In genomic region chr19:13881231-13881691, GRCh38 we compare ENCODE assay signal across 8 cellular contexts. TPM values are rescaled to one million over a fixed set of nuclear protein-coding genes. Genes with fewer than 3 reads are reported as not detected.
A peak's percentile ranks its signal among the peaks of the same experiment; 100 is the strongest.
DNase-seq lines count a peak whose midpoint lies in the region; TF ChIP-seq lines count a peak whose summit lies in the region.

No MANE protein-coding gene starts in this region.

- H3K36me3 ChIP-seq in adrenal gland (replicated peaks in 1 of 2) = no peaks in the 10 kb centered on the region

- H3K27ac ChIP-seq in adrenal gland = peak overlapping the region in 2 of 5 donors; percentile 54 to 72

- no peaks in the 10 kb centered on the region for H3K9me3 ChIP-seq in adrenal gland (replicated peaks in 1 of 3)

- peak; percentile 55 for DNase-seq in NCI-H82 (lab: John Stamatoyannopoulos, UW)
- DNase-seq in NCI-H82 treated with DMSO at 0.1 percent for 48 hours (lab: John Stamatoyannopoulos, UW; ENCODE audit: unreplicated experiment) = no peak
- DNase-seq in T-helper 2 cell treated with Interferon-gamma antibody and Interleukin-4, amounts not matched to agents 5 μg/mL and 100 μg/mL, for 36 hours (ENCODE audit: low spot score) = peak; percentile 44
- no peak for DNase-seq in glutamatergic neuron
- DNase-seq in T1000 (lab: John Stamatoyannopoulos, UW) = no peak
- no peak for DNase-seq in NCI-H526 (lab: John Stamatoyannopoulos, UW)
- DNase-seq in adrenal gland = no peak

- intact Hi-C loops in adrenal gland (cut with DNase I) = loop anchor here (5.0 to 10.0 kb wide), 3 partner anchors 164 to 191 kb away; partner anchors contain the start of gene MISP3 (in 1 of the 2)

- peak overlapping the region; percentile 73 for H3K4me3 Mint-ChIP-seq in T-helper 2 cell treated with Interferon-gamma antibody and Interleukin-4, amounts not matched to agents 5 μg/mL and 100 μg/mL, for 36 hours
- H3K4me3 Mint-ChIP-seq in glutamatergic neuron (ENCODE audit: unreplicated experiment) = no peak overlapping the region
- H3K4me3 Mint-ChIP-seq in stimulated activated naive CD8-positive, alpha-beta T cell treated with anti-CD3 and anti-CD28 coated beads, Interleukin-15, Interleukin-2, amounts not matched to agents 100 ng/mL and 50 ng/mL, for 24 hours = peak overlapping the region; percentile 32

- WGBS in adrenal gland, 4 donors = 47 to 61% (median 57%) methylated on average over 5 to 12 of the region's 12 CpGs

- no peak for TF ChIP-seq POLR2A in adrenal gland (IDR thresholded peaks at IDR 0.05)

- TF ChIP-seq CTCF in glutamatergic neuron (IDR thresholded peaks at IDR 0.05; ENCODE audit: partially characterized antibody, unreplicated experiment) = no peak
- TF ChIP-seq CTCF in adrenal gland (IDR thresholded peaks at IDR 0.05) = no peak

- peak overlapping the region; percentile 84 for H3K27ac Mint-ChIP-seq in T-helper 2 cell treated with Interferon-gamma antibody and Interleukin-4, amounts not matched to agents 5 μg/mL and 100 μg/mL, for 36 hours
- H3K27ac Mint-ChIP-seq in glutamatergic neuron (ENCODE audit: unreplicated experiment) = peak overlapping the region; percentile 12
- H3K27ac Mint-ChIP-seq in stimulated activated naive CD8-positive, alpha-beta T cell treated with anti-CD3 and anti-CD28 coated beads, Interleukin-15, Interleukin-2, amounts not matched to agents 100 ng/mL and 50 ng/mL, for 24 hours = no peak overlapping the region

- peaks cover 5 to 18% of the 10 kb centered on the region in 2 donors for H3K4me1 ChIP-seq in adrenal gland (replicated peaks in 1 of 2)

- H3K27me3 ChIP-seq in adrenal gland = no peaks in the 10 kb centered on the region

- no peak overlapping the region for H3K4me3 ChIP-seq in adrenal gland

- no peaks in the 10 kb centered on the region for H3K36me3 Mint-ChIP-seq in T-helper 2 cell treated with Interferon-gamma antibody and Interleukin-4, amounts not matched to agents 5 μg/mL and 100 μg/mL, for 36 hours (ENCODE audit: low read depth)
- no peaks in the 10 kb centered on the region for H3K36me3 Mint-ChIP-seq in glutamatergic neuron (ENCODE audit: unreplicated experiment)
- no peaks in the 10 kb centered on the region for H3K36me3 Mint-ChIP-seq in stimulated activated naive CD8-positive, alpha-beta T cell treated with anti-CD3 and anti-CD28 coated beads, Interleukin-15, Interleukin-2, amounts not matched to agents 100 ng/mL and 50 ng/mL, for 24 hours (ENCODE audit: low read depth)

- no peaks in the 10 kb centered on the region for H3K27me3 Mint-ChIP-seq in T-helper 2 cell treated with Interferon-gamma antibody and Interleukin-4, amounts not matched to agents 5 μg/mL and 100 μg/mL, for 36 hours (ENCODE audit: low read depth)
- H3K27me3 Mint-ChIP-seq in glutamatergic neuron (ENCODE audit: unreplicated experiment) = peaks cover 4% of the 10 kb centered on the region
- H3K27me3 Mint-ChIP-seq in stimulated activated naive CD8-positive, alpha-beta T cell treated with anti-CD3 and anti-CD28 coated beads, Interleukin-15, Interleukin-2, amounts not matched to agents 100 ng/mL and 50 ng/mL, for 24 hours = no peaks in the 10 kb centered on the region

- peaks cover 32% of the 10 kb centered on the region for H3K4me1 Mint-ChIP-seq in T-helper 2 cell treated with Interferon-gamma antibody and Interleukin-4, amounts not matched to agents 5 μg/mL and 100 μg/mL, for 36 hours (ENCODE audit: low read depth)
- peaks cover 6% of the 10 kb centered on the region for H3K4me1 Mint-ChIP-seq in glutamatergic neuron (ENCODE audit: low read depth, unreplicated experiment)
- peaks cover 33% of the 10 kb centered on the region for H3K4me1 Mint-ChIP-seq in stimulated activated naive CD8-positive, alpha-beta T cell treated with anti-CD3 and anti-CD28 coated beads, Interleukin-15, Interleukin-2, amounts not matched to agents 100 ng/mL and 50 ng/mL, for 24 hours (ENCODE audit: low read depth)

- no peaks in the 10 kb centered on the region for H3K9me3 Mint-ChIP-seq in T-helper 2 cell treated with Interferon-gamma antibody and Interleukin-4, amounts not matched to agents 5 μg/mL and 100 μg/mL, for 36 hours
- H3K9me3 Mint-ChIP-seq in glutamatergic neuron (ENCODE audit: unreplicated experiment) = peaks cover 2% of the 10 kb centered on the region
- no peaks in the 10 kb centered on the region for H3K9me3 Mint-ChIP-seq in stimulated activated naive CD8-positive, alpha-beta T cell treated with anti-CD3 and anti-CD28 coated beads, Interleukin-15, Interleukin-2, amounts not matched to agents 100 ng/mL and 50 ng/mL, for 24 hours

RNA-seq across cellular contexts. Expression of gene NANOS3, which starts 4.3 kb away (rescaled TPM):
- total RNA-seq in glutamatergic neuron (ENCODE audit: unreplicated experiment) (not detected), adrenal gland (1 to 10 TPM in 1 of 8 donors, not detected in 7; 1.9 TPM)
- polyA plus RNA-seq in adrenal gland = 1 to 10 TPM in 1 of 3 donors, under 1 TPM in 1, not detected in 1; 0.71 to 1.9 TPM

RNA-seq across cellular contexts. Expression of gene BRME1, which starts 24.7 kb away (rescaled TPM):
- total RNA-seq in glutamatergic neuron (ENCODE audit: unreplicated experiment) (4.6 TPM), adrenal gland (1 to 10 TPM in 3 of 8 donors, under 1 TPM in 4, not detected in 1; 0.21 to 1.8 (median 0.97) TPM)
- polyA plus RNA-seq in adrenal gland = 1 to 10 TPM in 2 of 3 donors, under 1 TPM in 1; 0.26 to 4.5 (median 4.1) TPM

RNA-seq across cellular contexts. Expression of gene CC2D1A, which starts 24.7 kb away (rescaled TPM):
- total RNA-seq in glutamatergic neuron (ENCODE audit: unreplicated experiment) = 56.3 TPM
- total RNA-seq in adrenal gland = 10 to 100 TPM; 17.8 to 38.4 (median 31.1) TPM
- 100 to 1,000 TPM in 1 of 3 donors, 10 to 100 TPM in 2; 10.8 to 125 (median 68.1) TPM for polyA plus RNA-seq in adrenal gland

RNA-seq across cellular contexts. Expression of gene PODNL1, which starts 57.0 kb away (rescaled TPM):
- total RNA-seq in glutamatergic neuron (ENCODE audit: unreplicated experiment) (8.9 TPM), adrenal gland (1 to 10 TPM in 1 of 8 donors, under 1 TPM in 5, not detected in 2; 0.35 to 2.1 (median 0.52) TPM)
- 1 to 10 TPM in 2 of 3 donors, under 1 TPM in 1; 0.15 to 1.7 (median 1.1) TPM for polyA plus RNA-seq in adrenal gland

Comparison
In these comparisons a context has a peak if more than half of its experiments do, and no peak if none do; other contexts are left out.
1. DNase-seq: peak in NCI-H82 (single experiment) and T-helper 2 cell treated with Interferon-gamma antibody and Interleukin-4, amounts not matched to agents 5 μg/mL and 100 μg/mL, for 36 hours (single experiment); none in NCI-H82 treated with DMSO at 0.1 percent for 48 hours (single experiment), glutamatergic neuron (single experiment), T1000 (single experiment), NCI-H526 (0 of 2) and adrenal gland (0 of 7).